ENCODE assay signal across 1 cellular context in genomic region chr10:94496646-94497045, GRCh38.
TF ChIP-seq lines count a peak whose summit lies in the region.

No MANE protein-coding gene starts in this region.

TF ChIP-seq in HepG2, 621 proteins besides CTCF, POLR2A, EP300 and RAD21 (continued from another document):
- TF ChIP-seq ARID3A (IDR thresholded peaks at IDR 0.05; ENCODE audit: low read depth, low read length) (0 out of 2 replicates have a peak, but pooled peaks have one; percentile 42), HOXA3 (CRISPR knock-in tag; IDR thresholded peaks at IDR 0.05) (no peak), PPARG (CRISPR knock-in tag; conservative IDR thresholded peaks at IDR 0.05) (no peak), ZNF878 (CRISPR knock-in tag; IDR thresholded peaks at IDR 0.05) (no peak), GZF1 (CRISPR knock-in tag; IDR thresholded peaks at IDR 0.05) (no peak), GATAD2A (CRISPR knock-in tag; IDR thresholded peaks at IDR 0.05) (no peak), ZNF503 (CRISPR knock-in tag; IDR thresholded peaks at IDR 0.05) (no peak), EHMT2 (IDR thresholded peaks at IDR 0.05; ENCODE audit: borderline replicate concordance, low read depth, low read length) (no peak), ZMAT5 (CRISPR knock-in tag; IDR thresholded peaks at IDR 0.05; ENCODE audit: borderline replicate concordance, low read depth) (no peak), CCAR2 (optimal IDR thresholded peaks at IDR 0.05; ENCODE audit: low read depth, low read length) (no peak), SP140L (CRISPR knock-in tag; IDR thresholded peaks at IDR 0.05; ENCODE audit: borderline replicate concordance) (no peak), HDAC6 (IDR thresholded peaks at IDR 0.05; ENCODE audit: low read depth, low read length) (no peak), DDIT3 (CRISPR knock-in tag; IDR thresholded peaks at IDR 0.05) (no peak), ELF3 (CRISPR knock-in tag; IDR thresholded peaks at IDR 0.05) (peak; percentile 38; the same call in 1 of the 2 replicates), ZBTB1 (CRISPR knock-in tag; IDR thresholded peaks at IDR 0.05; ENCODE audit: borderline replicate concordance) (no peak), FOXC1 (CRISPR knock-in tag; IDR thresholded peaks at IDR 0.05; ENCODE audit: borderline replicate concordance) (no peak), ETV5 (CRISPR knock-in tag; IDR thresholded peaks at IDR 0.05; ENCODE audit: borderline replicate concordance) (peak; percentile 47; the same call in 1 of the 2 replicates), ZNF660 (CRISPR knock-in tag; IDR thresholded peaks at IDR 0.05; ENCODE audit: borderline replicate concordance, low read depth) (no peak), BCL6 (CRISPR knock-in tag; IDR thresholded peaks at IDR 0.05) (no peak), HNRNPUL1 (IDR thresholded peaks at IDR 0.05; ENCODE audit: low read depth, low read length) (no peak), ZNF552 (CRISPR knock-in tag; IDR thresholded peaks at IDR 0.05; ENCODE audit: borderline replicate concordance) (no peak), RXRB (CRISPR knock-in tag; IDR thresholded peaks at IDR 0.05; ENCODE audit: borderline replicate concordance) (no peak)
- TF ChIP-seq, protein P1, sequence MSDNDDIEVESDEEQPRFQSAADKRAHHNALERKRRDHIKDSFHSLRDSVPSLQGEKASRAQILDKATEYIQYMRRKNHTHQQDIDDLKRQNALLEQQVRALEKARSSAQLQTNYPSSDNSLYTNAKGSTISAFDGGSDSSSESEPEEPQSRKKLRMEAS (IDR thresholded peaks at IDR 0.05), result peak; percentile 19; the same call in 1 of the 2 replicates
